Comparison of ENCODE assay signal across 8 cellular contexts in genomic region chr4:39181520-39181904, GRCh38. TPM values are rescaled to one million over a fixed set of nuclear protein-coding genes. Genes with fewer than 3 reads are reported as not detected.
A peak's percentile ranks its signal among the peaks of the same experiment; 100 is the strongest.
DNase-seq lines count a peak whose midpoint lies in the region; ATAC-seq, FAIRE-seq and TF ChIP-seq lines count a peak whose summit lies in the region.

No MANE protein-coding gene starts in this region.

- no peak for ATAC-seq in HG03139 (IDR thresholded peaks at IDR 0.05; ENCODE audit: unreplicated experiment)
- ATAC-seq in HG03045 (IDR thresholded peaks at IDR 0.05; ENCODE audit: unreplicated experiment): no peak

- H3K36me3 ChIP-seq in BLaER1 treated with 17β-estradiol and CSF1 and Interleukin-3, amounts not matched to agents 10 nM and 100 nM: peaks cover 0 to 10% (median 6%) of the 10 kb centered on the region in 11 experiments; a peak in 4 of 22 replicates
- no peaks in the 10 kb centered on the region for H3K36me3 ChIP-seq in endothelial cell of umbilical vein (ENCODE audit: control insufficient read depth in 2 of 2, extremely low read depth in 1 of 2, insufficient read depth in 2 of 2, low read length in 2 of 2)
- no peaks in the 10 kb centered on the region for H3K36me3 ChIP-seq in ovary

- peak overlapping the region; percentile 60 to 79 (median 70) for H3K4me2 ChIP-seq in BLaER1 treated with 17β-estradiol and CSF1 and Interleukin-3, amounts not matched to agents 10 nM and 100 nM
- peak overlapping the region; percentile 75 for H3K4me2 ChIP-seq in endothelial cell of umbilical vein (ENCODE audit: insufficient read depth, low read length)

- TF ChIP-seq CTCF in endothelial cell of umbilical vein (IDR thresholded peaks at IDR 0.05; ENCODE audit: extremely low read depth in 1 of 2, insufficient read depth in 1 of 2, low read depth in 1 of 2, low read length in 2 of 2): no peak
- TF ChIP-seq CTCF in ovary (IDR thresholded peaks at IDR 0.05): no peak

- H3K9me3 ChIP-seq in BLaER1 treated with 17β-estradiol and CSF1 and Interleukin-3, amounts not matched to agents 10 nM and 100 nM (replicated peaks in 1 of 11): no peaks in the 10 kb centered on the region
- H3K9me3 ChIP-seq in endothelial cell of umbilical vein (replicated peaks; ENCODE audit: control insufficient read depth, insufficient read depth, low read length) (no peaks in the 10 kb centered on the region), ovary (no peaks in the 10 kb centered on the region)

- POLR2A ChIA-PET in endothelial cell of umbilical vein (lab: Charles Lee): no interaction called here

- TF ChIP-seq POLR2A in endothelial cell of umbilical vein (IDR thresholded peaks at IDR 0.05; ENCODE audit: low read depth, low read length) (no peak), ovary (IDR thresholded peaks at IDR 0.05) (no peak)

- peak overlapping the region; percentile 37 to 60 (median 50); a peak in 20 of 22 replicates for H3K9ac ChIP-seq in BLaER1 treated with 17β-estradiol and CSF1 and Interleukin-3, amounts not matched to agents 10 nM and 100 nM
- H3K9ac ChIP-seq in endothelial cell of umbilical vein (replicated peaks; ENCODE audit: extremely low read depth, insufficient read depth, low read length): no peak overlapping the region

- no peaks in the 10 kb centered on the region for H3K79me2 ChIP-seq in endothelial cell of umbilical vein (ENCODE audit: control insufficient read depth, insufficient read depth, low read length)

- TF ChIP-seq EP300 in ovary (IDR thresholded peaks at IDR 0.05): no peak

- H3K27me3 ChIP-seq in BLaER1 treated with 17β-estradiol and CSF1 and Interleukin-3, amounts not matched to agents 10 nM and 100 nM: peaks cover 3 to 17% (median 14%) of the 10 kb centered on the region in 11 experiments; a peak in 18 of 22 replicates
- H3K27me3 ChIP-seq in endothelial cell of umbilical vein (ENCODE audit: control insufficient read depth in 2 of 2, insufficient read depth in 2 of 2, low read length in 2 of 2): no peaks in the 10 kb centered on the region
- no peaks in the 10 kb centered on the region for H3K27me3 ChIP-seq in ovary

- peaks cover 10 to 20% (median 15%) of the 10 kb centered on the region in 10 experiments for H3K4me1 ChIP-seq in BLaER1 treated with 17β-estradiol and CSF1 and Interleukin-3, amounts not matched to agents 10 nM and 100 nM
- H3K4me1 ChIP-seq in endothelial cell of umbilical vein (ENCODE audit: control insufficient read depth, extremely low read depth, insufficient read depth, low read length) (peaks cover 9% of the 10 kb centered on the region), ovary (ENCODE audit: insufficient read depth) (peaks cover 2% of the 10 kb centered on the region)

- dilution Hi-C loops in endothelial cell of umbilical vein (cut with MboI; ENCODE audit: extremely low pct_ligation_motif_present, low sequenced_read_pairs): no loop called here

- FAIRE-seq in endothelial cell of umbilical vein (lab: Jason Lieb, UNC): no peak

- H2AFZ ChIP-seq in endothelial cell of umbilical vein (ENCODE audit: low read depth, low read length): peak overlapping the region; percentile 73

- H3K27ac ChIP-seq in BLaER1 treated with 17β-estradiol and CSF1 and Interleukin-3, amounts not matched to agents 10 nM and 100 nM: peak overlapping the region in 9 of 11 experiments; percentile 35 to 65 (median 56); a peak in 18 of 22 replicates
- H3K27ac ChIP-seq in endothelial cell of umbilical vein (ENCODE audit: insufficient read depth, low read depth, low read length) (no peak overlapping the region), ovary (peak overlapping the region in 1 of 2 donors; percentile 49)

- CTCF ChIA-PET in endothelial cell of umbilical vein (lab: Charles Lee): interaction anchor here (0.6 to 2.7 kb wide), 10 partner anchors 10 to 1129 kb away, joined by 3 to 11 read pairs (median 4); no protein-coding TSS in a partner anchor

- TSS peak; percentile 37 for BruUV-seq in endothelial cell of umbilical vein (replicated peaks; lab: Mats Ljungman, UMichigan)

- peak overlapping the region; percentile 11 to 56 (median 38); a peak in 13 of 20 replicates for H3K4me3 ChIP-seq in BLaER1 treated with 17β-estradiol and CSF1 and Interleukin-3, amounts not matched to agents 10 nM and 100 nM
- peak overlapping the region in 1 of 3 experiments; percentile 38 for H3K4me3 ChIP-seq in endothelial cell of umbilical vein (replicated peaks in 1 of 3; ENCODE audit: insufficient read depth in 1 of 3, low read depth in 1 of 3, low read length in 3 of 3)
- peak overlapping the region; percentile 26 for H3K4me3 ChIP-seq in ovary

- H3K9me1 ChIP-seq in endothelial cell of umbilical vein (replicated peaks; ENCODE audit: control insufficient read depth, extremely low read depth, insufficient read depth, low read length): no peaks in the 10 kb centered on the region

- 52 to 63% (median 55%) methylated on average over 9 of the region's 9 CpGs for WGBS in ovary, 3 donors

- peak; percentile 15 for DNase-seq in M059J (ENCODE audit: low read depth)
- DNase-seq in endothelial cell of umbilical vein (ENCODE audit: low read depth, low spot score): no peak
- DNase-seq in ovary: peak in 1 of 5 donors; percentile 21
- DNase-seq in activated CD4-positive, alpha-beta T cell treated with anti-CD3 and anti-CD28 coated beads for 1 hour: no peak
- DNase-seq in GM03348 (ENCODE audit: low spot score): no peak

- no peaks in the 10 kb centered on the region for H4K20me1 ChIP-seq in BLaER1 treated with 17β-estradiol and CSF1 and Interleukin-3, amounts not matched to agents 10 nM and 100 nM
- H4K20me1 ChIP-seq in endothelial cell of umbilical vein (replicated peaks; ENCODE audit: control insufficient read depth, extremely low read depth, insufficient read depth, low read length): no peaks in the 10 kb centered on the region

- intact Hi-C loops in endothelial cell of umbilical vein (cut with micrococcal nuclease) (no loop called here), ovary (cut with DNase I) (loop anchor here in 1 of 4 donors (5.0 to 10.0 kb wide), 2 partner anchors 137 to 186 kb away; partner anchors contain the start of gene RFC1)

TF ChIP-seq in endothelial cell of umbilical vein, 7 proteins besides CTCF, POLR2A, EP300 and RAD21:
- no peak for TF ChIP-seq JUN (IDR thresholded peaks at IDR 0.05; ENCODE audit: borderline replicate concordance, insufficient read depth, insufficient read length, low read depth)
- no peak for TF ChIP-seq GATA2 (IDR thresholded peaks at IDR 0.05; ENCODE audit: insufficient read depth, insufficient read length, low read depth, low read length)
- no peak for TF ChIP-seq FOS (IDR thresholded peaks at IDR 0.05; ENCODE audit: borderline replicate concordance, insufficient read depth, low read length)
- TF ChIP-seq MAX (IDR thresholded peaks at IDR 0.05; ENCODE audit: insufficient read depth, insufficient read length): no peak
- no peak for TF ChIP-seq POLR2AphosphoS5 (IDR thresholded peaks at IDR 0.05; ENCODE audit: insufficient read depth, low read depth, low read length)
- no peak for TF ChIP-seq MYC (IDR thresholded peaks at IDR 0.05; ENCODE audit: low read depth, low read length)
- TF ChIP-seq EZH2 (IDR thresholded peaks at IDR 0.05; ENCODE audit: borderline replicate concordance, low read depth, low read length, severe bottlenecking): no peak
TF ChIP-seq in endothelial cell of umbilical vein: peak in this region for 0.

RNA-seq across cellular contexts. Expression of gene WDR19, which starts 0.8 kb away (rescaled TPM):
- 11.5 and 12.5 TPM in 2 replicates for total RNA-seq in M059J (2014; rRNA removed; shearing (Covaris generic))
- total RNA-seq in endothelial cell of umbilical vein (28.2 and 32.7 TPM in 2 replicates), ovary (10 to 100 TPM; 35.4 to 71.0 (median 64.1) TPM)
- polyA plus RNA-seq in endothelial cell of umbilical vein (27.0 and 27.1 TPM in 2 replicates), ovary (10 to 100 TPM; 42.2 to 44.1 TPM)
- 17.2 and 24.0 TPM in 2 replicates for polyA plus RNA-seq in endothelial cell of umbilical vein (2011; cell fraction: cytosol; rRNA removed)
- 159 and 165 TPM in 2 replicates for polyA plus RNA-seq in endothelial cell of umbilical vein (2011; cell fraction: nucleus; rRNA removed)
- polyA plus RNA-seq in endothelial cell of umbilical vein (2012): 20.1 and 24.0 TPM in 2 replicates
- 35.9 and 36.1 TPM in 2 replicates for polyA minus RNA-seq in endothelial cell of umbilical vein
- polyA minus RNA-seq in endothelial cell of umbilical vein (2011; cell fraction: cytosol; rRNA and poly(A)+ RNA removed): 8.5 TPM
- polyA minus RNA-seq in endothelial cell of umbilical vein (2011; cell fraction: nucleus; rRNA and poly(A)+ RNA removed): 51.3 and 68.6 TPM in 2 replicates
